8 cellular contexts compared by ENCODE assay signal in genomic region chr12:54357802-54358619, GRCh38.
DNase-seq lines count a peak whose midpoint lies in the region; ATAC-seq, FAIRE-seq and TF ChIP-seq lines count a peak whose summit lies in the region.

No MANE protein-coding gene starts in this region.

- FAIRE-seq in H54 (lab: Jason Lieb, UNC), result no peak

- H3K4me3 ChIP-seq in mucosa of stomach (ENCODE audit: low read length), result peak overlapping the region; percentile 85

- TF ChIP-seq POLR2A in H54 (IDR thresholded peaks at IDR 0.05; ENCODE audit: low read depth, low read length), result no peak

- H3K27ac ChIP-seq in caudate nucleus (ENCODE audit: low read depth, low read length), result peak overlapping the region; percentile 99

- H3K36me3 ChIP-seq in mucosa of stomach (ENCODE audit: control insufficient read depth, insufficient read depth, low read length), result no peaks in the 10 kb centered on the region

- peak; percentile 20 for ATAC-seq in HG02642 (IDR thresholded peaks at IDR 0.05; ENCODE audit: poor library complexity, unreplicated experiment)
- ATAC-seq in GM21786 (IDR thresholded peaks at IDR 0.05; ENCODE audit: unreplicated experiment), result no peak

- peaks cover 3% of the 10 kb centered on the region for H3K27me3 ChIP-seq in mucosa of stomach (ENCODE audit: control insufficient read depth, insufficient read depth, low read length)

- no peaks in the 10 kb centered on the region for H3K9me3 ChIP-seq in mucosa of stomach (ENCODE audit: control insufficient read depth, low read length)

- peak overlapping the region; percentile 87 for H3K9ac ChIP-seq in mucosa of stomach (ENCODE audit: low read length)

- H3K4me1 ChIP-seq in mucosa of stomach (ENCODE audit: control insufficient read depth, insufficient read depth, low read length), result peaks cover 18% of the 10 kb centered on the region

- DNase-seq in COLO668 (lab: John Stamatoyannopoulos, UW; ENCODE audit: unreplicated experiment) (peak; percentile 3), RPMI8226 (peak; percentile 53), caudate nucleus (lab: John Stamatoyannopoulos, UW) (peak in 14 of 61 donors; percentile 18 to 72 (median 36)), middle frontal gyrus (ENCODE audit: extremely low spot score, low spot score) (no peak), H54 (ENCODE audit: insufficient read length, low spot score) (no peak)

Comparison
In these comparisons a context has a peak if more than half of its experiments do, and no peak if none do; other contexts are left out.
1. DNase-seq: peak in COLO668 (single experiment) and RPMI8226 (single experiment); none in middle frontal gyrus (single experiment) and H54 (single experiment).